In genomic region chr4:88660446-88661294, GRCh38 we compare ENCODE assay signal across 16 cellular contexts. TPM values are rescaled to one million over a fixed set of nuclear protein-coding genes. Genes with fewer than 3 reads are reported as not detected.
DNase-seq lines count a peak whose midpoint lies in the region; TF ChIP-seq lines count a peak whose summit lies in the region.
"Had no signal": no experiment of that assay in that cellular context is flagged by ENCODE, and none has a peak within 500 bp of the region (broad histone marks: within the 10 kb centered on the region; RNA-seq: fewer than 3 reads in every experiment).

No MANE protein-coding gene starts in this region.

- H3K4me1 ChIP-seq in hepatocyte (ENCODE audit: insufficient read depth) (peaks cover 21% of the 10 kb centered on the region), skeletal muscle satellite cell (ENCODE audit: control insufficient read depth, insufficient read depth, low read length) (peaks cover 43% of the 10 kb centered on the region), esophagus squamous epithelium (peaks cover 0 to 8% (median 0%) of the 10 kb centered on the region in 3 donors)

- in situ Hi-C loops in astrocyte of the spinal cord (cut with HindIII; ENCODE audit: low sequenced_read_pairs) = no loop called here

- H3K79me2 ChIP-seq in hepatocyte = no peaks in the 10 kb centered on the region

- TF ChIP-seq CTCF in HFF-Myc (IDR thresholded peaks at IDR 0.05; ENCODE audit: low read depth, low read length, missing control alignments) = no peak
- no peak for TF ChIP-seq CTCF in astrocyte of the spinal cord (IDR thresholded peaks at IDR 0.05; ENCODE audit: low read depth, low read length)
- no peak for TF ChIP-seq CTCF in hepatocyte (IDR thresholded peaks at IDR 0.05; ENCODE audit: poor library complexity)
- TF ChIP-seq CTCF in esophagus squamous epithelium (IDR thresholded peaks at IDR 0.05) = no peak

- H3K36me3 ChIP-seq in hepatocyte (replicated peaks; ENCODE audit: insufficient read depth, low read depth) (no peaks in the 10 kb centered on the region), skeletal muscle satellite cell (ENCODE audit: insufficient read depth, low read length) (peaks cover 11% of the 10 kb centered on the region), esophagus squamous epithelium (peaks cover 0 to 82% (median 0%) of the 10 kb centered on the region in 3 donors)

- WGBS in hepatocyte (ENCODE audit: low lambda C conversion rate, missing lambda C conversion rate) = 67% methylated on average over 7 of the region's 7 CpGs
- 57 to 79% methylated on average over 7 of the region's 7 CpGs for WGBS in esophagus squamous epithelium, 2 donors

- H2AFZ ChIP-seq in hepatocyte = no peak overlapping the region

- intact Hi-C loops in esophagus squamous epithelium (cut with DNase I) = loop anchor here (5.0 kb wide), 1 partner anchor 128 kb away; no protein-coding TSS in a partner anchor

- TF ChIP-seq POLR2A in esophagus squamous epithelium (IDR thresholded peaks at IDR 0.05) = no peak

- no peaks in the 10 kb centered on the region for H3K9me3 ChIP-seq in hepatocyte (ENCODE audit: low read depth)
- H3K9me3 ChIP-seq in skeletal muscle satellite cell (replicated peaks; ENCODE audit: low read length) = no peaks in the 10 kb centered on the region
- H3K9me3 ChIP-seq in esophagus squamous epithelium = no peaks in the 10 kb centered on the region
- H3K9me3 ChIP-seq: heart right ventricle, right atrium auricular region had no signal

- no peaks in the 10 kb centered on the region for H3K9me2 ChIP-seq in hepatocyte (replicated peaks; ENCODE audit: insufficient read depth)

- H4K20me1 ChIP-seq in hepatocyte (ENCODE audit: insufficient read depth, poor library complexity, severe bottlenecking) = no peaks in the 10 kb centered on the region

- H3K27ac ChIP-seq in hepatocyte (peak overlapping the region; percentile 23), esophagus squamous epithelium (no peak overlapping the region)
- H3K27ac ChIP-seq: heart right ventricle, right atrium auricular region had no signal

- H3K4me3 ChIP-seq in HFF-Myc (replicated peaks; ENCODE audit: low read depth, low read length) (no peak overlapping the region), astrocyte of the spinal cord (ENCODE audit: low read depth, low read length) (no peak overlapping the region), hepatocyte (no peak overlapping the region), skeletal muscle satellite cell (ENCODE audit: low read length) (no peak overlapping the region), esophagus squamous epithelium (no peak overlapping the region)
- H3K4me3 ChIP-seq: heart right ventricle, right atrium auricular region had no signal

- no peaks in the 10 kb centered on the region for H3K27me3 ChIP-seq in hepatocyte
- no peaks in the 10 kb centered on the region for H3K27me3 ChIP-seq in skeletal muscle satellite cell (ENCODE audit: control insufficient read depth, insufficient read depth, low read length)
- H3K27me3 ChIP-seq in esophagus squamous epithelium = no peaks in the 10 kb centered on the region
- H3K27me3 ChIP-seq: heart right ventricle, right atrium auricular region had no signal

- H3K9ac ChIP-seq in skeletal muscle satellite cell (ENCODE audit: low read depth, low read length) = peak overlapping the region; percentile 72

- no peak overlapping the region for H3K4me2 ChIP-seq in hepatocyte
- H3K4me2 ChIP-seq in skeletal muscle satellite cell (ENCODE audit: low read length) = peak overlapping the region; percentile 58

- DNase-seq in HFF-Myc (ENCODE audit: extremely low read depth, low read depth) = peak; percentile 64
- DNase-seq in astrocyte of the spinal cord (ENCODE audit: low read depth, low spot score) = peak; percentile 59
- no peak for DNase-seq in hepatocyte (ENCODE audit: low spot score)
- no peak for DNase-seq in effector CD4-positive, alpha-beta T cell
- no peak for DNase-seq in SKM-1 treated with dmso at 0.1 percent for 144 hours (lab: John Stamatoyannopoulos, UW; ENCODE audit: unreplicated experiment)
- no peak for DNase-seq in activated CD8-positive, alpha-beta memory T cell treated with anti-CD3 and anti-CD28 coated beads, Interleukin-2, amount 50 U/mL, for 48 hours
- DNase-seq in esophagus squamous epithelium (lab: John Stamatoyannopoulos, UW) = no peak
- DNase-seq: activated CD4-positive, alpha-beta T cell treated with anti-CD3 and anti-CD28 coated beads for 4 hours; activated T-cell treated with anti-CD3 and anti-CD28 coated beads, Interleukin-2, amount 50 U/mL, for 24 hours; CD4-positive, alpha-beta memory T cell; GF-D8; heart right ventricle; naive B cell; NCI-H446 treated with DMSO at 0.1 percent for 48 hours had no signal

RNA-seq across cellular contexts. Expression of gene NAP1L5, which starts 37.0 kb away (rescaled TPM):
- 6.5 and 7.4 TPM in 2 replicates for total RNA-seq in hepatocyte
- polyA plus RNA-seq in hepatocyte = 4.9 and 8.0 TPM in 2 replicates
- total RNA-seq in skeletal muscle satellite cell (2012; rRNA removed) = 7.6 and 10.9 TPM in 2 replicates
- 1 to 10 TPM in 3 of 4 donors, under 1 TPM in 1; 0.42 to 3.1 (median 1.8) TPM for total RNA-seq in esophagus squamous epithelium

Comparison
In these comparisons a context has a peak if more than half of its experiments do, and no peak if none do; other contexts are left out.
1. DNase-seq: peak in HFF-Myc (single experiment) and astrocyte of the spinal cord (single experiment); none in hepatocyte (single experiment), effector CD4-positive, alpha-beta T cell (single experiment), SKM-1 treated with dmso at 0.1 percent for 144 hours (single experiment), activated CD8-positive, alpha-beta memory T cell treated with anti-CD3 and anti-CD28 coated beads, Interleukin-2, amount 50 U/mL, for 48 hours (single experiment) and esophagus squamous epithelium (single experiment).